8 cellular contexts compared by ENCODE assay signal in the genomic region with DNA sequence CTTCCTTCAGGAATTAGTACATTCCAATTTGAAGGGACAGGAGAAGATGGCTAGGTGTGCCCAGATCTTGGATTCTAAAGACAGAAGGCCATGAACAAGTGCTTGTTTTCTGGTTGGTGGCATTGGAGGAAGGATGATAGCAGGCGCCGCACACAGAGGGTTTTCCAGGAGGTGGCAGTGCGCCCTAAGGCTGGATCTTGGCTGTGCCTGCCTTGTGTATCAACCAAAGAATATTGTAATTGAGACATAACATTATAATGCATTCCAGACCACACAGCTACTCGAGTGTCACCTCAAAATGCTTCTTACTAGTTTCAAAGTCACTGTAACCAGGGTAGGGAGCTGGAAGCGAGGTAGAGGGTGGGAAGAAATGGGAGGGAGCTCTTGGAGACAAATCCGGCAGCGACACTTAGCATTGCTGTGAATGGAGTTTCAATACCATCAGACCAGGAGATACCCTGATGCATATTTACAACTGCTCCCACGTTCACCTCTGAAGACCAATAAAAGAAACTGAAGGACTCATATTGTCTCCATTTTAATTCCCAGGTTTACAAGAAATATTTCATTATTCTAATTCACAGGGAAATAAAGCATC. TPM values are rescaled to one million over a fixed set of nuclear protein-coding genes. Genes with fewer than 3 reads are reported as not detected.
A peak's percentile ranks its signal among the peaks of the same experiment; 100 is the strongest.
DNase-seq lines count a peak whose midpoint lies in the region; ATAC-seq and TF ChIP-seq lines count a peak whose summit lies in the region.

No MANE protein-coding gene starts in this region.

- DNase-seq in SIG-M5 treated with dmso at 0.1 percent for 504 hours (lab: John Stamatoyannopoulos, UW; ENCODE audit: unreplicated experiment) (peak; percentile 44), SIG-M5 (lab: John Stamatoyannopoulos, UW) (no peak), NCI-H2196 treated with DMSO at 0.1 percent for 48 hours (lab: John Stamatoyannopoulos, UW; ENCODE audit: unreplicated experiment) (peak; percentile 27), colonic mucosa (peak; percentile 27), left colon (peak; percentile 34 to 49)
- peak; percentile 67 for DNase-seq in activated CD4-positive, alpha-beta T cell treated with anti-CD3 and anti-CD28 coated beads for 48 hours
- peak; percentile 17 to 49 for DNase-seq in stimulated activated CD4-positive, alpha-beta T cell treated with anti-CD3 and anti-CD28 coated beads, Interleukin-4, amount 100 ng/mL, for 4 hours

- H3K9ac ChIP-seq in colonic mucosa (ENCODE audit: low read depth in 2 of 2, low read length in 2 of 2), result no peak overlapping the region

- intact Hi-C loops in colonic mucosa (cut with DNase I), result loop anchor here (5.0 to 10.0 kb wide), 4 partner anchors 180 to 495 kb away; no protein-coding TSS in a partner anchor
- intact Hi-C loops in left colon (cut with DNase I, micrococcal nuclease), result loop anchor here (2.0 to 5.0 kb wide), 2 partner anchors 490 to 493 kb away; no protein-coding TSS in a partner anchor

- H3K4me3 ChIP-seq in colonic mucosa, result no peak overlapping the region

- H3K27ac ChIP-seq in colonic mucosa, result no peak overlapping the region

- TF ChIP-seq CTCF in colonic mucosa (IDR thresholded peaks at IDR 0.05), result peak; percentile 54

- no peaks in the 10 kb centered on the region for H3K9me3 ChIP-seq in colonic mucosa

- H3K27me3 ChIP-seq in colonic mucosa, result no peaks in the 10 kb centered on the region

- peak; percentile 52 for ATAC-seq in left colon
- ATAC-seq in HG02840 (IDR thresholded peaks at IDR 0.05; ENCODE audit: low FRiP score, unreplicated experiment), result no peak

- H3K4me1 ChIP-seq in colonic mucosa, result no peaks in the 10 kb centered on the region

- H3K36me3 ChIP-seq in colonic mucosa, result no peaks in the 10 kb centered on the region

RNA-seq across cellular contexts. Expression of gene CPO, which starts 42.5 kb away (rescaled TPM):
- total RNA-seq in colonic mucosa, result not detected
- total RNA-seq in left colon, result not detected
